8 cellular contexts compared by ENCODE assay signal in genomic region chr1:76294470-76295194, GRCh38.
DNase-seq lines count a peak whose midpoint lies in the region; ATAC-seq and TF ChIP-seq lines count a peak whose summit lies in the region.

No MANE protein-coding gene starts in this region.

- WGBS in ovary, 3 donors: 74 to 83% (median 79%) methylated on average over 5 of the region's 5 CpGs

- no peaks in the 10 kb centered on the region for H3K27me3 Mint-ChIP-seq in activated B cell treated with CpG ODN at 0.5 μM for 24 hours

- intact Hi-C loops in activated B cell treated with CpG ODN at 0.5 μM for 24 hours (cut with micrococcal nuclease): loop anchor here (1.0 to 10.0 kb wide), 3 partner anchors 75 to 220 kb away; partner anchors contain the start of gene ST6GALNAC3
- intact Hi-C loops in ovary (cut with DNase I): no loop called here

- ATAC-seq in GM19397 (IDR thresholded peaks at IDR 0.05; ENCODE audit: unreplicated experiment) (peak; percentile 68), HG03103 (IDR thresholded peaks at IDR 0.05; ENCODE audit: low read depth, unreplicated experiment) (peak; percentile 72), activated B cell treated with CpG ODN at 0.5 μM for 24 hours (ENCODE audit: low read depth) (peak; percentile 85)

- H3K27me3 ChIP-seq in ovary: no peaks in the 10 kb centered on the region

- CTCF ChIA-PET in activated B cell treated with CpG ODN at 0.5 μM for 24 hours (lab: Charles Lee): no interaction called here

- no peaks in the 10 kb centered on the region for H3K9me3 Mint-ChIP-seq in activated B cell treated with CpG ODN at 0.5 μM for 24 hours

- no peak for TF ChIP-seq EP300 in ovary (IDR thresholded peaks at IDR 0.05)

- peaks cover 48% of the 10 kb centered on the region for H3K4me1 Mint-ChIP-seq in activated B cell treated with CpG ODN at 0.5 μM for 24 hours

- no peak overlapping the region for H3K4me3 ChIP-seq in ovary

- H3K27ac ChIP-seq in ovary: no peak overlapping the region

- no peak for TF ChIP-seq POLR2A in ovary (IDR thresholded peaks at IDR 0.05)

- H3K9me3 ChIP-seq in ovary: no peaks in the 10 kb centered on the region

- peak overlapping the region; percentile 29 for H3K4me3 Mint-ChIP-seq in activated B cell treated with CpG ODN at 0.5 μM for 24 hours

- H3K36me3 Mint-ChIP-seq in activated B cell treated with CpG ODN at 0.5 μM for 24 hours (ENCODE audit: low read depth): no peaks in the 10 kb centered on the region

- POLR2A ChIA-PET in activated B cell treated with CpG ODN at 0.5 μM for 24 hours (lab: Charles Lee): interaction anchor here (1.5 kb wide), 1 partner anchor 76 kb away, joined by 9 read pairs; no protein-coding TSS in a partner anchor

- H3K36me3 ChIP-seq in ovary: no peaks in the 10 kb centered on the region

- H3K4me1 ChIP-seq in ovary (ENCODE audit: insufficient read depth): peaks cover 1% of the 10 kb centered on the region

- TF ChIP-seq CTCF in GM10266 (IDR thresholded peaks at IDR 0.05; ENCODE audit: control insufficient read depth, insufficient read depth, low read depth, missing control alignments) (no peak), activated B cell treated with CpG ODN at 0.5 μM for 24 hours (IDR thresholded peaks at IDR 0.05) (no peak), ovary (IDR thresholded peaks at IDR 0.05) (no peak)

- peak overlapping the region; percentile 37 for H3K27ac Mint-ChIP-seq in activated B cell treated with CpG ODN at 0.5 μM for 24 hours

- DNase-seq in GM10266 (ENCODE audit: extremely low spot score) (peak; percentile 5), activated B cell treated with CpG ODN at 0.5 μM for 24 hours (no peak), pons (ENCODE audit: low spot score) (no peak), hippocampal formation (lab: John Stamatoyannopoulos, UW) (no peak), ovary (no peak)
- DNase-seq in effector CD4-positive, alpha-beta T cell: no peak
